ENCODE assay signal across 15 cellular contexts in the genomic region with DNA sequence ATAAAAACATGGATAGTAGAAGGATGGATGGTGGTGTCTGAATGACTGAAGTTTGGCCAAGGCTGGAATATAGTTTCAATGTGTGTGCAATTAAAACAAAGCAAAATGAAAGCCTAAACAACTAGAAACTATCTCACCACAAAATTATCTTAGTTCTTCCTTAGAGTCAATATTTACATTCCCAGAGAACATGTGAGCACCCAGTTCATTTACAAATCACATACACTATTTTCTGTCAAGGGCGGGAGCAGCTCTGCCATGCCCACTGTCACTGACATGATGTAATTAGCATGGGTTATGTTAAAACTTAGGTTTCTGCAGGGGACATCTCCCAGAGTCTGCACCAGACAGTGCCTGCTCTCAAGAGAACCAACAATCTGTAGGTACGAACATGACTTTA.
A peak's percentile ranks its signal among the peaks of the same experiment; 100 is the strongest.
DNase-seq lines count a peak whose midpoint lies in the region; TF ChIP-seq lines count a peak whose summit lies in the region.
"Had no signal": no experiment of that assay in that cellular context is flagged by ENCODE, and none has a peak within 500 bp of the region (broad histone marks: within the 10 kb centered on the region; RNA-seq: fewer than 3 reads in every experiment).

No MANE protein-coding gene starts in this region.

- intact Hi-C loops in colonic mucosa (cut with DNase I) = no loop called here

- peaks cover 58% of the 10 kb centered on the region for H3K4me1 ChIP-seq in hepatocyte (ENCODE audit: insufficient read depth)
- H3K4me1 ChIP-seq in rectal smooth muscle tissue (ENCODE audit: control insufficient read depth, insufficient read depth, low read length) = peaks cover 39% of the 10 kb centered on the region
- no peaks in the 10 kb centered on the region for H3K4me1 ChIP-seq in colonic mucosa
- H3K4me1 ChIP-seq: HAP-1 had no signal

- peak overlapping the region; percentile 39 for H3K4me2 ChIP-seq in hepatocyte

- peaks cover 78% of the 10 kb centered on the region for H3K79me2 ChIP-seq in hepatocyte

- H2AFZ ChIP-seq in hepatocyte = no peak overlapping the region

- peak overlapping the region; percentile 47; the same call in 1 of the 2 replicates for H3K27ac ChIP-seq in WERI-Rb-1
- peak overlapping the region; percentile 52 for H3K27ac ChIP-seq in hepatocyte
- peak overlapping the region; percentile 2 for H3K27ac ChIP-seq in rectal smooth muscle tissue (ENCODE audit: low read depth, low read length)
- H3K27ac ChIP-seq in colonic mucosa = no peak overlapping the region

- H3K27me3 ChIP-seq in WERI-Rb-1 (ENCODE audit: insufficient read depth, low read depth, severe bottlenecking) = no peaks in the 10 kb centered on the region
- no peaks in the 10 kb centered on the region for H3K27me3 ChIP-seq in hepatocyte
- H3K27me3 ChIP-seq in rectal smooth muscle tissue (ENCODE audit: control insufficient read depth, insufficient read depth, low read length) = no peaks in the 10 kb centered on the region
- H3K27me3 ChIP-seq in colonic mucosa = no peaks in the 10 kb centered on the region
- H3K27me3 ChIP-seq: Peyer's patch had no signal

- H3K9me3 ChIP-seq in WERI-Rb-1 (ENCODE audit: severe bottlenecking) (no peaks in the 10 kb centered on the region), hepatocyte (ENCODE audit: low read depth) (no peaks in the 10 kb centered on the region), colonic mucosa (no peaks in the 10 kb centered on the region)
- H3K9me3 ChIP-seq: HAP-1, Peyer's patch had no signal

- H3K9ac ChIP-seq in rectal smooth muscle tissue (ENCODE audit: low read length) = no peak overlapping the region
- no peak overlapping the region for H3K9ac ChIP-seq in colonic mucosa (ENCODE audit: low read depth in 2 of 2, low read length in 2 of 2)

- TF ChIP-seq CTCF in WERI-Rb-1 (IDR thresholded peaks at IDR 0.05; ENCODE audit: low read depth, low read length) (no peak), hepatocyte (IDR thresholded peaks at IDR 0.05; ENCODE audit: poor library complexity) (no peak), colonic mucosa (IDR thresholded peaks at IDR 0.05) (no peak)

- no peaks in the 10 kb centered on the region for H3K9me2 ChIP-seq in hepatocyte (replicated peaks; ENCODE audit: insufficient read depth)

- H4K20me1 ChIP-seq in hepatocyte (ENCODE audit: insufficient read depth, poor library complexity, severe bottlenecking) = no peaks in the 10 kb centered on the region

- DNase-seq in H4 (ENCODE audit: low spot score) (peak; percentile 14), WERI-Rb-1 (no peak), hepatocyte (ENCODE audit: low spot score) (no peak), globus pallidus (ENCODE audit: low spot score) (no peak), colonic mucosa (no peak)
- DNase-seq in stimulated activated CD4-positive, alpha-beta T cell treated with anti-CD3 and anti-CD28 coated beads, Interleukin-15, amount 100 ng/mL, for 24 hours = no peak
- DNase-seq in activated effector memory CD4-positive, alpha-beta T cell treated with anti-CD3 and anti-CD28 coated beads, Interleukin-2, amount 50 U/mL, for 16 hours = no peak
- DNase-seq: MV-4-11, NCI-H1436, NCI-H2081 treated with DMSO at 0.1 percent for 48 hours, NCI-H2227 treated with DMSO at 0.1 percent for 48 hours, Peyer's patch, SHP77 had no signal

- H3K36me3 ChIP-seq in WERI-Rb-1 = no peaks in the 10 kb centered on the region
- no peaks in the 10 kb centered on the region for H3K36me3 ChIP-seq in hepatocyte (replicated peaks; ENCODE audit: insufficient read depth, low read depth)
- H3K36me3 ChIP-seq in rectal smooth muscle tissue (ENCODE audit: control insufficient read depth, insufficient read depth, low read length) = no peaks in the 10 kb centered on the region
- H3K36me3 ChIP-seq in colonic mucosa = no peaks in the 10 kb centered on the region
- H3K36me3 ChIP-seq: HAP-1, Peyer's patch had no signal

- 49% methylated on average over 2 of the region's 2 CpGs for WGBS in hepatocyte (ENCODE audit: low lambda C conversion rate, missing lambda C conversion rate)

- no peak overlapping the region for H3K4me3 ChIP-seq in WERI-Rb-1 (ENCODE audit: low read depth, low read length)
- H3K4me3 ChIP-seq in hepatocyte = no peak overlapping the region
- no peak overlapping the region for H3K4me3 ChIP-seq in rectal smooth muscle tissue (ENCODE audit: low read length)
- H3K4me3 ChIP-seq in colonic mucosa = no peak overlapping the region
- H3K4me3 ChIP-seq: HAP-1, Peyer's patch had no signal
